16 cellular contexts compared by ENCODE assay signal in genomic region chr11:66264383-66264782, GRCh38. TPM values are rescaled to one million over a fixed set of nuclear protein-coding genes. Genes with fewer than 3 reads are reported as not detected.
A peak's percentile ranks its signal among the peaks of the same experiment; 100 is the strongest.
DNase-seq lines count a peak whose midpoint lies in the region; ATAC-seq, FAIRE-seq and TF ChIP-seq lines count a peak whose summit lies in the region.
"Had no signal": no experiment of that assay in that cellular context is flagged by ENCODE, and none has a peak within 500 bp of the region (broad histone marks: within the 10 kb centered on the region; RNA-seq: fewer than 3 reads in every experiment).

No MANE protein-coding gene starts in this region.

- no peak overlapping the region for H3K27ac ChIP-seq in CD4-positive, alpha-beta T cell (ENCODE audit: low read depth, low read length)
- H3K27ac ChIP-seq in spleen, result no peak overlapping the region
- H3K27ac ChIP-seq: HL-60 had no signal

- no peaks in the 10 kb centered on the region for H3K27me3 ChIP-seq in CD4-positive, alpha-beta T cell (ENCODE audit: control insufficient read depth, insufficient read depth, low read length)
- H3K27me3 ChIP-seq in spleen (replicated peaks in 1 of 7), result no peaks in the 10 kb centered on the region
- H3K27me3 ChIP-seq: BE2C had no signal

- 91 to 94% (median 94%) methylated on average over 7 to 8 of the region's 8 CpGs for WGBS in spleen, 5 donors

- no peaks in the 10 kb centered on the region for H3K9me3 ChIP-seq in CD4-positive, alpha-beta T cell (ENCODE audit: control insufficient read depth, low read length)
- no peaks in the 10 kb centered on the region for H3K9me3 ChIP-seq in spleen
- H3K9me3 ChIP-seq: BE2C, Caco-2 had no signal

- peaks cover 51% of the 10 kb centered on the region for H3K36me3 Mint-ChIP-seq in CD4-positive, alpha-beta T cell (ENCODE audit: low read depth)
- H3K36me3 Mint-ChIP-seq in effector memory CD8-positive, alpha-beta T cell (ENCODE audit: insufficient read depth), result peaks cover 66% of the 10 kb centered on the region

- TF ChIP-seq POLR2A in spleen (IDR thresholded peaks at IDR 0.05), result no peak

- no peak overlapping the region for H3K27ac Mint-ChIP-seq in CD4-positive, alpha-beta T cell
- peak overlapping the region; percentile 25 to 46 for H3K27ac Mint-ChIP-seq in effector memory CD8-positive, alpha-beta T cell

- ATAC-seq in CD4-positive, alpha-beta T cell (ENCODE audit: poor library complexity), result no peak
- ATAC-seq in effector memory CD8-positive, alpha-beta T cell (replicated peaks), result no peak
- ATAC-seq in activated CD4-positive, CD25-positive, alpha-beta regulatory T cell treated with anti-CD3 and anti-CD28 coated beads, Interleukin-2, amount 50 U/mL, for 24 hours, result no peak
- ATAC-seq in HG02623 (IDR thresholded peaks at IDR 0.05; ENCODE audit: unreplicated experiment) (no peak), GM19452 (IDR thresholded peaks at IDR 0.05; ENCODE audit: unreplicated experiment) (no peak)

- H3K4me3 Mint-ChIP-seq in CD4-positive, alpha-beta T cell, result peak overlapping the region; percentile 62
- no peak overlapping the region for H3K4me3 Mint-ChIP-seq in effector memory CD8-positive, alpha-beta T cell

- peak; percentile 55 for FAIRE-seq in HTR-8/SVneo (lab: Jason Lieb, UNC)

- H3K9me3 Mint-ChIP-seq in CD4-positive, alpha-beta T cell, result no peaks in the 10 kb centered on the region
- H3K9me3 Mint-ChIP-seq in effector memory CD8-positive, alpha-beta T cell, result no peaks in the 10 kb centered on the region

- intact Hi-C loops in CD4-positive, alpha-beta T cell (cut with DNase I, micrococcal nuclease), result loop anchor here in 1 of 2 experiments (10.0 kb wide), 1 partner anchor 550 kb away; the partner anchor contains the start of gene KAT5
- intact Hi-C loops in spleen (cut with DNase I; ENCODE audit: low total_unique reads), result no loop called here

- peaks cover 0 to 67% (median 20%) of the 10 kb centered on the region in 6 donors for H3K36me3 ChIP-seq in spleen

- peaks cover 4 to 35% (median 21%) of the 10 kb centered on the region in 6 donors for H3K4me1 ChIP-seq in spleen
- H3K4me1 ChIP-seq: BE2C, Caco-2 had no signal

- no peaks in the 10 kb centered on the region for H3K27me3 Mint-ChIP-seq in CD4-positive, alpha-beta T cell
- H3K27me3 Mint-ChIP-seq in effector memory CD8-positive, alpha-beta T cell, result no peaks in the 10 kb centered on the region

- H3K4me1 Mint-ChIP-seq in CD4-positive, alpha-beta T cell (ENCODE audit: low read depth), result peaks cover 27% of the 10 kb centered on the region
- peaks cover 21% of the 10 kb centered on the region in 2 donors for H3K4me1 Mint-ChIP-seq in effector memory CD8-positive, alpha-beta T cell (ENCODE audit: low read depth in 2 of 2)

- H3K4me3 ChIP-seq in spleen, result no peak overlapping the region

- CTCF ChIA-PET in CD4-positive, alpha-beta T cell (lab: Charles Lee), result interaction anchor here (1.0 to 5.6 kb wide), 2 partner anchors 17 to 42 kb away, joined by 3 to 36 read pairs; no protein-coding TSS in a partner anchor

- DNase-seq in CD4-positive, alpha-beta T cell, result no peak
- no peak for DNase-seq in HTR-8/SVneo (ENCODE audit: insufficient read length, low spot score)
- no peak for DNase-seq in effector memory CD8-positive, alpha-beta T cell
- DNase-seq in spleen, result peak; percentile 66
- DNase-seq: DMS 273 treated with DMSO at 0.1 percent for 48 hours, DMS79 treated with DMSO at 0.1 percent for 48 hours, NCI-H1105, NCI-H446, NCI-H526 treated with DMSO at 0.1 percent for 48 hours, Right ventricle myocardium superior had no signal

- no peak for TF ChIP-seq CTCF in CD4-positive, alpha-beta T cell (IDR thresholded peaks at IDR 0.05)
- TF ChIP-seq CTCF in spleen (IDR thresholded peaks at IDR 0.05 in 8 of 11, conservative IDR thresholded peaks at IDR 0.05 in 3 of 11), result no peak

- POLR2A ChIA-PET in CD4-positive, alpha-beta T cell (lab: Charles Lee), result no interaction called here

RNA-seq across cellular contexts. Expression of gene RAB1B, which starts 4.1 kb away (rescaled TPM):
- total RNA-seq in CD4-positive, alpha-beta T cell, result 10 to 100 TPM; 27.4 to 29.4 TPM
- 100 to 1,000 TPM; 101 to 130 (median 123) TPM for total RNA-seq in spleen
- 100 to 1,000 TPM in 1 of 3 donors, 10 to 100 TPM in 2; 66.8 to 150 (median 77.0) TPM for polyA plus RNA-seq in spleen

RNA-seq across cellular contexts. Expression of gene KLC2, which starts 6.9 kb away (rescaled TPM):
- total RNA-seq in CD4-positive, alpha-beta T cell, result 10 to 100 TPM; 28.6 to 30.0 TPM
- total RNA-seq in spleen, result 10 to 100 TPM in 6 of 7 donors, 1 to 10 TPM in 1; 8.8 to 30.8 (median 18.3) TPM
- 10 to 100 TPM in 1 of 3 donors, 1 to 10 TPM in 2; 5.5 to 19.5 (median 7.8) TPM for polyA plus RNA-seq in spleen

RNA-seq across cellular contexts. Expression of gene CNIH2, which starts 13.6 kb away (rescaled TPM):
- total RNA-seq in CD4-positive, alpha-beta T cell, result 1 to 10 TPM; 4.1 to 6.2 TPM
- total RNA-seq in spleen, result 1 to 10 TPM in 3 of 7 donors, under 1 TPM in 2, not detected in 2; 0.40 to 1.9 (median 1.3) TPM
- polyA plus RNA-seq in spleen, result under 1 TPM; 0.20 to 0.57 (median 0.26) TPM
- total RNA-seq: Right ventricle myocardium superior had no signal

RNA-seq across cellular contexts. Expression of gene YIF1A, which starts 24.6 kb away (rescaled TPM):
- 10 to 100 TPM; 17.4 to 21.1 TPM for total RNA-seq in CD4-positive, alpha-beta T cell
- total RNA-seq in spleen, result 10 to 100 TPM; 34.7 to 50.4 (median 40.4) TPM
- polyA plus RNA-seq in spleen, result 10 to 100 TPM; 48.3 to 60.1 (median 49.3) TPM

RNA-seq across cellular contexts. Expression of gene TMEM151A, which starts 27.3 kb away (rescaled TPM):
- total RNA-seq in CD4-positive, alpha-beta T cell, result under 1 TPM; 0.11 to 0.14 TPM
- total RNA-seq in spleen, result under 1 TPM in 1 of 7 donors, not detected in 6; 0.34 TPM
- polyA plus RNA-seq in spleen, result under 1 TPM in 2 of 3 donors, not detected in 1; 0.02 TPM
- total RNA-seq: Right ventricle myocardium superior had no signal
